ENCODE assay signal across 8 cellular contexts in the genomic region with DNA sequence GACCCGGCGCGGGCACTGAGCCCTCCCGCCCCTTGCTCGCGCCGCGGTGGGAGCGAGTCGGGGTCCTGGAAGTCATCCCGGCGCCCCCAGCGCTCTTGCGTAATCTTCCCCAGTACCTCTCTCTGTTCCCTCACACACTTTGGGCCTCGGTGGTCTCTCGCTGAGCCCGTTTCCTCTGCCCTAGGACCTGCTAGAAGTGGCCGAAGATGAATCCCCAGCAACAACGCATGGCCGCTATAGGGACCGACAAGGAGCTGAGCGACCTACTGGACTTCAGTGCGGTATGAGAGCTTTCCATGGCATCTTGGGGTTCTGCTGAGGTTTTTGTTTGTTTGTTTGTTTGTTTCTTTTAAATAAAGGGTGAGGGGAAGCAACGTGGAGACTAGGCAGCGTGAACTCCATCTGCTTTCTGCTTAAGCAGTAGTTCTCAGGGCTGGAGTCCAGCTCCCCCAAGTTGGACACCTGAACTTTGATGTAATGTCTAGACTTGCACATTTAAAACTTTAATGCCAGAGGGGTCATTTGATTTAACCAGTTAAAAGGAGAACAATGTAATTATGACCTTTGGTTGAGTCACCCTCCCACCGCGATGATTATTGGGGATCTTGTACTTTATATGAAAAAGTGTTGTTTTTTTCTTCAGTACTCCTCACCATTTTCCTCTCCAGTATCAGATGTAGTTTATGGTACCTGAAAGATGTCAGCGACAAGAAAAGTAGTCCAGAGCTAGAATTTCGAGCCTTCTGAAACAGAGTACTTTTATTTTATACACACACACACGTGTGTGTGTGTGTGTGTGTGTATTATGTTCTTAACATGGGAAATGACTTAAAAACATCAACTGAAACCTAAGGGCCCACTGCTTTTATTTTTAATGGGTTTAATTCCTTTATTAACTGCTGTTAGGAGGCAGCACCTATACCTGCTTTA. TPM values are rescaled to one million over a fixed set of nuclear protein-coding genes. Genes with fewer than 3 reads are reported as not detected.
DNase-seq lines count a peak whose midpoint lies in the region; ATAC-seq and TF ChIP-seq lines count a peak whose summit lies in the region.

No MANE protein-coding gene starts in this region.

- no peak for TF ChIP-seq POLR2A in uterus (IDR thresholded peaks at IDR 0.05)

- H3K4me3 ChIP-seq in DOHH2 (ENCODE audit: low read length) (peak overlapping the region; percentile 84), epithelial cell of proximal tubule (ENCODE audit: low read depth, low read length) (peak overlapping the region; percentile 96), uterus (peak overlapping the region; percentile 76 to 90)

- H3K27ac ChIP-seq in DOHH2 (ENCODE audit: low read depth, low read length): peak overlapping the region; percentile 64
- H3K27ac ChIP-seq in uterus: peak overlapping the region; percentile 92 to 97

- peak; percentile 54 for DNase-seq in M059J (ENCODE audit: low read depth)
- DNase-seq in activated CD8-positive, alpha-beta T cell treated with anti-CD3 and anti-CD28 coated beads, Interleukin-2, amount 10 ng/mL, durations not matched to agents 7 days and 5 days: peak; percentile 32
- no peak for DNase-seq in epithelial cell of proximal tubule (ENCODE audit: low read depth)
- peak; percentile 1 for DNase-seq in naive B cell
- DNase-seq in uterus: peak in 1 of 2 donors; percentile 31
- no peak for DNase-seq in NCI-H2196 treated with DMSO at 0.1 percent for 48 hours (lab: John Stamatoyannopoulos, UW; ENCODE audit: unreplicated experiment)

- CTCF ChIA-PET in activated CD8-positive, alpha-beta T cell treated with anti-CD3 and anti-CD28 coated beads, Interleukin-2, amount 10 ng/mL, durations not matched to agents 7 days and 5 days (lab: Charles Lee): interaction anchor here (1.0 to 2.3 kb wide), 5 partner anchors 34 to 299 kb away, joined by 3 to 7 read pairs (median 4); no protein-coding TSS in a partner anchor

- H3K36me3 Mint-ChIP-seq in activated CD8-positive, alpha-beta T cell treated with anti-CD3 and anti-CD28 coated beads, Interleukin-2, amount 10 ng/mL, durations not matched to agents 7 days and 5 days (ENCODE audit: low read depth): peaks cover 38% of the 10 kb centered on the region
- H3K36me3 Mint-ChIP-seq in naive B cell: no peaks in the 10 kb centered on the region

- no peak for TF ChIP-seq CTCF in DOHH2 (IDR thresholded peaks at IDR 0.05; ENCODE audit: low read depth, low read length, poor library complexity, severe bottlenecking)
- no peak for TF ChIP-seq CTCF in epithelial cell of proximal tubule (conservative IDR thresholded peaks at IDR 0.05; ENCODE audit: low read depth, low read length)
- TF ChIP-seq CTCF in uterus (IDR thresholded peaks at IDR 0.05): no peak

- H4K20me1 ChIP-seq in DOHH2 (ENCODE audit: control insufficient read depth, insufficient read depth, low read depth, low read length): no peaks in the 10 kb centered on the region

- H3K4me1 ChIP-seq in DOHH2 (ENCODE audit: control insufficient read depth, low read length) (peaks cover 39% of the 10 kb centered on the region), uterus (peaks cover 0 to 14% of the 10 kb centered on the region in 2 donors)

- H3K4me2 ChIP-seq in DOHH2 (ENCODE audit: low read length): peak overlapping the region; percentile 73

- H3K27ac Mint-ChIP-seq in activated CD8-positive, alpha-beta T cell treated with anti-CD3 and anti-CD28 coated beads, Interleukin-2, amount 10 ng/mL, durations not matched to agents 7 days and 5 days: peak overlapping the region; percentile 91
- H3K27ac Mint-ChIP-seq in naive B cell: peak overlapping the region; percentile 58 to 97 (median 86)

- ATAC-seq in GM21619 (IDR thresholded peaks at IDR 0.05; ENCODE audit: unreplicated experiment): peak; percentile 17
- no peak for ATAC-seq in activated CD8-positive, alpha-beta T cell treated with anti-CD3 and anti-CD28 coated beads, Interleukin-2, amount 10 ng/mL, durations not matched to agents 7 days and 5 days
- ATAC-seq in naive B cell (ENCODE audit: low read depth in 2 of 2): no peak

- H3K36me3 ChIP-seq in DOHH2 (ENCODE audit: control insufficient read depth, low read length): peaks cover 55% of the 10 kb centered on the region
- H3K36me3 ChIP-seq in uterus: no peaks in the 10 kb centered on the region

- H3F3A ChIP-seq in DOHH2 (ENCODE audit: control insufficient read depth, insufficient read depth): no peaks in the 10 kb centered on the region; the same call in 1 of the 2 replicates

- H3K27me3 Mint-ChIP-seq in activated CD8-positive, alpha-beta T cell treated with anti-CD3 and anti-CD28 coated beads, Interleukin-2, amount 10 ng/mL, durations not matched to agents 7 days and 5 days (ENCODE audit: low read depth): no peaks in the 10 kb centered on the region
- no peaks in the 10 kb centered on the region for H3K27me3 Mint-ChIP-seq in naive B cell

- H3K4me3 Mint-ChIP-seq in activated CD8-positive, alpha-beta T cell treated with anti-CD3 and anti-CD28 coated beads, Interleukin-2, amount 10 ng/mL, durations not matched to agents 7 days and 5 days: peak overlapping the region; percentile 95
- peak overlapping the region; percentile 89 to 97 (median 92) for H3K4me3 Mint-ChIP-seq in naive B cell

- H3K9me3 Mint-ChIP-seq in activated CD8-positive, alpha-beta T cell treated with anti-CD3 and anti-CD28 coated beads, Interleukin-2, amount 10 ng/mL, durations not matched to agents 7 days and 5 days (ENCODE audit: insufficient read depth): no peaks in the 10 kb centered on the region
- H3K9me3 Mint-ChIP-seq in naive B cell: no peaks in the 10 kb centered on the region

- POLR2A ChIA-PET in activated CD8-positive, alpha-beta T cell treated with anti-CD3 and anti-CD28 coated beads, Interleukin-2, amount 10 ng/mL, durations not matched to agents 7 days and 5 days (lab: Charles Lee): interaction anchor here (0.6 to 3.4 kb wide), 8 partner anchors 9 to 680 kb away, joined by 3 to 31 read pairs (median 5); a partner anchor contains a TSS

- no peaks in the 10 kb centered on the region for H3K9me2 ChIP-seq in DOHH2 (replicated peaks; ENCODE audit: control insufficient read depth, low read length)

- H3K4me1 Mint-ChIP-seq in activated CD8-positive, alpha-beta T cell treated with anti-CD3 and anti-CD28 coated beads, Interleukin-2, amount 10 ng/mL, durations not matched to agents 7 days and 5 days (ENCODE audit: low read depth): peaks cover 36% of the 10 kb centered on the region
- H3K4me1 Mint-ChIP-seq in naive B cell: peaks cover 31 to 46% (median 37%) of the 10 kb centered on the region in 3 donors

- H3K9me3 ChIP-seq in DOHH2 (ENCODE audit: control insufficient read depth, insufficient read depth, low read length) (no peaks in the 10 kb centered on the region), uterus (no peaks in the 10 kb centered on the region)

- intact Hi-C loops in uterus (cut with DNase I; ENCODE audit: low total_unique reads): no loop called here

- H3K27me3 ChIP-seq in DOHH2 (ENCODE audit: control insufficient read depth, low read length) (no peaks in the 10 kb centered on the region), uterus (no peaks in the 10 kb centered on the region)

- H3K79me2 ChIP-seq in DOHH2 (ENCODE audit: control insufficient read depth, low read length): peaks cover 65% of the 10 kb centered on the region

RNA-seq across cellular contexts. Expression of a gene that starts 1.5 kb away (rescaled TPM):
- 34.8 and 51.7 TPM in 2 replicates for total RNA-seq in M059J (2014; rRNA removed; shearing (Covaris generic))
- total RNA-seq in activated CD8-positive, alpha-beta T cell treated with anti-CD3 and anti-CD28 coated beads, Interleukin-2, amount 10 ng/mL, durations not matched to agents 7 days and 5 days: 10 to 100 TPM; 63.4 to 70.7 TPM
- total RNA-seq in epithelial cell of proximal tubule (41.8 and 68.9 TPM in 2 replicates), uterus (100 to 1,000 TPM; 109 to 361 (median 196) TPM)
- polyA plus RNA-seq in naive B cell (ENCODE audit: low read depth in 6 of 6): 10 to 100 TPM; 42.0 to 70.9 (median 56.1) TPM

Comparison
In these comparisons a context has a peak if more than half of its experiments do, and no peak if none do; other contexts are left out.
1. DNase-seq: peak in M059J (single experiment), activated CD8-positive, alpha-beta T cell treated with anti-CD3 and anti-CD28 coated beads, Interleukin-2, amount 10 ng/mL, durations not matched to agents 7 days and 5 days (single experiment) and naive B cell (single experiment); none in epithelial cell of proximal tubule (single experiment) and NCI-H2196 treated with DMSO at 0.1 percent for 48 hours (single experiment).
2. Peak in every context shown above with its lines, with median percentiles within 50 percentile points of each other: H3K4me3 ChIP-seq.